8 cellular contexts compared by ENCODE assay signal in the genomic region with DNA sequence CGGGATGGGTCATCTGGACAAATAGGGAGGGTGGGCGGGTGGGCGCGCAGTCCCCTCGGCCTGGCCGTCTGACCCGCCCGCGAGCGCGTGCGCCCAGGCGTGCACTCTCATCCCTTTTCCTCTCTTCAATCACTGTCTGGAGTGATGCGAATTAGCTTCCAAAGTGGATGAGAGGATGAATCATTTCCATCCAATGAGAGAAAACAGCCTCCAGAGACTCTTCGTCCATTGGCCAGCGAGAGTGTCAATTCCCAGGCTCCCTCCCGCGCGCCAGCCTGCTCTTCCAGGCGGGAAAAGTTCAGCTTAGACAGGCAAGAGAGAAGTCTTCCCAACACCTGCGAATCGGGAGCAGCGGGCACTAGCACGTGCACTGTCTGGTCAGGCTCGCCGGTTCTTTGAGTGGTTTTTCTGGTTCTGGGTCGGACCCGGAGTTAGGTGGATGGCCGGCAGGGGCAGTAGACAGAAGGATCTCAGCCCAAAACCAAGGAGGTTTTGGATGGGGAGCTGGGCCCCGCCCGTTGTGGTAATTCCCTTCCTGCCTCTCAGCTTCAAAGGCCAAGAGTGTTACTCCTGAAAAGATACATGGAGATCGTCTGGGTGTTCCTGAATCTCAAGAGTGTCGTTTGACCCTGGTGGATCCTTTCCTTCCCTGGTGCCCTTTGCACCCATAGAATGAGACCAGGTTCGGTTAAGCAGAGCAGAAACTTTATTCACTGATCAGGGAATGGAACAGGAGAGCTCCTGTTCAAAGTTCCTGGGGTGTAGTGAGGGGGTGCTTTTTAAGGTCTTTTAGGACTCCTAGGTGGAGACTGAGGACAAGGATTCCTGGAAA. TPM values are rescaled to one million over a fixed set of nuclear protein-coding genes. Genes with fewer than 3 reads are reported as not detected.
DNase-seq lines count a peak whose midpoint lies in the region; ATAC-seq and TF ChIP-seq lines count a peak whose summit lies in the region.

No MANE protein-coding gene starts in this region.

- peaks cover 80% of the 10 kb centered on the region for H3K27me3 Mint-ChIP-seq in H9 (ENCODE audit: low read depth)
- H3K27me3 Mint-ChIP-seq in CD4-positive, alpha-beta T cell = peaks cover 82% of the 10 kb centered on the region
- H3K27me3 Mint-ChIP-seq in activated CD8-positive, alpha-beta memory T cell treated with anti-CD3 and anti-CD28 coated beads, Interleukin-2, amount 10 ng/mL, durations not matched to agents 7 days and 5 days = peaks cover 72% of the 10 kb centered on the region

- TF ChIP-seq CTCF in H9 (conservative IDR thresholded peaks at IDR 0.05) (peak; percentile 60), SK-N-SH (IDR thresholded peaks at IDR 0.05) (peak; percentile 68)
- no peak for TF ChIP-seq CTCF in CD4-positive, alpha-beta T cell (IDR thresholded peaks at IDR 0.05)

- H4K91ac ChIP-seq in H9 (ENCODE audit: insufficient read length, low read depth, low read length) (no peak overlapping the region), trophoblast cell (ENCODE audit: low read depth, low read length) (no peak overlapping the region)

- H3K9me3 Mint-ChIP-seq in H9 = peaks cover 5 to 8% of the 10 kb centered on the region in 2 experiments; a peak in 4 of 5 replicates
- no peaks in the 10 kb centered on the region for H3K9me3 Mint-ChIP-seq in CD4-positive, alpha-beta T cell
- no peaks in the 10 kb centered on the region for H3K9me3 Mint-ChIP-seq in activated CD8-positive, alpha-beta memory T cell treated with anti-CD3 and anti-CD28 coated beads, Interleukin-2, amount 10 ng/mL, durations not matched to agents 7 days and 5 days (ENCODE audit: low read depth)

- H3K27ac ChIP-seq in H9 (ENCODE audit: insufficient read length, low read depth, low read length) = no peak overlapping the region
- peak overlapping the region in 1 of 2 experiments; percentile 79; a peak in 2 of 4 replicates for H3K27ac ChIP-seq in SK-N-SH (ENCODE audit: low read depth in 2 of 2, low read length in 1 of 2)
- H3K27ac ChIP-seq in trophoblast cell (ENCODE audit: low read depth, low read length) = no peak overlapping the region
- no peak overlapping the region for H3K27ac ChIP-seq in CD4-positive, alpha-beta T cell (ENCODE audit: low read depth, low read length)

- DNase-seq in H9 = peak; percentile 94
- DNase-seq in SK-N-SH = peak; percentile 89
- DNase-seq in head of caudate nucleus = peak; percentile 58 to 91 (median 79)
- DNase-seq in trophoblast cell = peak in 1 of 2 donors; percentile 11
- no peak for DNase-seq in CD4-positive, alpha-beta T cell
- DNase-seq in activated CD8-positive, alpha-beta memory T cell treated with anti-CD3 and anti-CD28 coated beads, Interleukin-2, amount 10 ng/mL, durations not matched to agents 7 days and 5 days = no peak
- no peak for DNase-seq in LoVo (ENCODE audit: low spot score)
- DNase-seq in CD1c-positive myeloid dendritic cell (ENCODE audit: extremely low spot score) = no peak

- H3F3A ChIP-seq in SK-N-SH (replicated peaks; ENCODE audit: insufficient read depth) = peaks cover 7% of the 10 kb centered on the region

- peak overlapping the region; percentile 73 to 93 for H3K4me3 ChIP-seq in SK-N-SH (ENCODE audit: low read depth in 2 of 2, low read length in 1 of 2)
- no peak overlapping the region for H3K4me3 ChIP-seq in trophoblast cell (ENCODE audit: low read depth, low read length)

- no peaks in the 10 kb centered on the region for H3K9me3 ChIP-seq in H9 (ENCODE audit: control insufficient read depth, low read depth, low read length)
- no peaks in the 10 kb centered on the region for H3K9me3 ChIP-seq in SK-N-SH
- H3K9me3 ChIP-seq in trophoblast cell (ENCODE audit: insufficient read depth, low read depth, low read length) = no peaks in the 10 kb centered on the region
- H3K9me3 ChIP-seq in CD4-positive, alpha-beta T cell (ENCODE audit: control insufficient read depth, low read length) = no peaks in the 10 kb centered on the region

- H3K4ac ChIP-seq in H9 (ENCODE audit: low read depth, low read length) (no peak overlapping the region), trophoblast cell (ENCODE audit: low read depth, low read length) (no peak overlapping the region)

- H2AK5ac ChIP-seq in H9 (ENCODE audit: insufficient read length, low read length) (no peak overlapping the region), trophoblast cell (ENCODE audit: low read length) (no peak overlapping the region)

- peaks cover 0 to 2% (median 0%) of the 10 kb centered on the region in 3 experiments; a peak in 1 of 7 replicates for H3K36me3 Mint-ChIP-seq in H9 (ENCODE audit: insufficient read depth in 1 of 3, low read depth in 3 of 3)
- H3K36me3 Mint-ChIP-seq in CD4-positive, alpha-beta T cell (ENCODE audit: low read depth) = no peaks in the 10 kb centered on the region
- H3K36me3 Mint-ChIP-seq in activated CD8-positive, alpha-beta memory T cell treated with anti-CD3 and anti-CD28 coated beads, Interleukin-2, amount 10 ng/mL, durations not matched to agents 7 days and 5 days = no peaks in the 10 kb centered on the region

- no peaks in the 10 kb centered on the region for H4K20me1 ChIP-seq in H9 (ENCODE audit: control insufficient read depth, insufficient read depth, insufficient read length)
- no peaks in the 10 kb centered on the region for H4K20me1 ChIP-seq in SK-N-SH (ENCODE audit: insufficient read depth)

- peak overlapping the region; percentile 76 to 79 for H3K4me3 Mint-ChIP-seq in H9
- no peak overlapping the region for H3K4me3 Mint-ChIP-seq in CD4-positive, alpha-beta T cell
- no peak overlapping the region for H3K4me3 Mint-ChIP-seq in activated CD8-positive, alpha-beta memory T cell treated with anti-CD3 and anti-CD28 coated beads, Interleukin-2, amount 10 ng/mL, durations not matched to agents 7 days and 5 days

- no peaks in the 10 kb centered on the region for H3K79me2 ChIP-seq in H9 (ENCODE audit: insufficient read depth, low read length)
- peaks cover 11% of the 10 kb centered on the region; the same call in 1 of the 2 replicates for H3K79me2 ChIP-seq in SK-N-SH (ENCODE audit: insufficient read depth)
- no peaks in the 10 kb centered on the region for H3K79me2 ChIP-seq in trophoblast cell (ENCODE audit: control insufficient read depth, insufficient read depth, low read length, poor library complexity)

- no peak overlapping the region for H3K23ac ChIP-seq in H9 (ENCODE audit: insufficient read length, low read depth, low read length)
- no peak overlapping the region for H3K23ac ChIP-seq in trophoblast cell (ENCODE audit: low read length)

- H3K4me1 ChIP-seq in H9 (ENCODE audit: insufficient read depth, low read length) (no peaks in the 10 kb centered on the region), SK-N-SH (ENCODE audit: control insufficient read depth in 1 of 2, insufficient read depth in 2 of 2, low read depth in 1 of 2, low read length in 1 of 2) (peaks cover 0 to 7% of the 10 kb centered on the region in 2 experiments; a peak in 2 of 4 replicates), trophoblast cell (ENCODE audit: control insufficient read depth in 1 of 2, insufficient read depth in 2 of 2, low read length in 2 of 2) (peaks cover 5 to 6% of the 10 kb centered on the region in 2 experiments)

- H3K23me2 ChIP-seq in H9 (ENCODE audit: insufficient read length, low read depth, low read length, poor library complexity, severe bottlenecking) = peaks cover 7% of the 10 kb centered on the region

- H3K14ac ChIP-seq in H9 (ENCODE audit: insufficient read depth, low read length) (no peak overlapping the region), trophoblast cell (ENCODE audit: low read length) (no peak overlapping the region)

- H3K79me1 ChIP-seq in H9 (ENCODE audit: insufficient read depth, low read depth, low read length, poor library complexity, severe bottlenecking) (no peaks in the 10 kb centered on the region), trophoblast cell (ENCODE audit: low read length) (no peaks in the 10 kb centered on the region)

- H3K4me2 ChIP-seq in H9 (ENCODE audit: insufficient read depth, insufficient read length, low read length) = peak overlapping the region; percentile 37
- peak overlapping the region; percentile 85 for H3K4me2 ChIP-seq in SK-N-SH
- H3K4me2 ChIP-seq in trophoblast cell (ENCODE audit: low read length) = peak overlapping the region; percentile 69

- no peak for TF ChIP-seq EP300 in SK-N-SH (IDR thresholded peaks at IDR 0.05; ENCODE audit: borderline replicate concordance in 1 of 2, low read depth in 1 of 2, low read length in 1 of 2)

- no peak for TF ChIP-seq RAD21 in SK-N-SH (IDR thresholded peaks at IDR 0.05; ENCODE audit: low read length)

- no peak overlapping the region for H2BK120ac ChIP-seq in H9 (ENCODE audit: low read depth, low read length, poor library complexity, severe bottlenecking)
- no peak overlapping the region for H2BK120ac ChIP-seq in trophoblast cell (ENCODE audit: insufficient read depth, low read length, poor library complexity)

- H2BK5ac ChIP-seq in H9 (ENCODE audit: insufficient read length, low read length) (no peak overlapping the region), trophoblast cell (ENCODE audit: low read depth, low read length, poor library complexity) (no peak overlapping the region)

- no CpG with 5 or more reads among the region's 34 CpGs for whole genome bisulfite sequencing in H9 (ENCODE audit: extremely low coverage, insufficient read length, low lambda C conversion rate)
- WGBS in SK-N-SH (ENCODE audit: low lambda C conversion rate) = 8% methylated on average over 24 of the region's 34 CpGs
- WGBS in trophoblast cell (ENCODE audit: extremely low coverage, insufficient coverage, insufficient read length) = no CpG with 5 or more reads among the region's 34 CpGs

- H2AFZ ChIP-seq in H9 (ENCODE audit: low read length) (no peak overlapping the region), SK-N-SH (ENCODE audit: low read depth) (peak overlapping the region; percentile 84; the same call in 1 of the 2 replicates), trophoblast cell (ENCODE audit: insufficient read depth, low read length, poor library complexity) (no peak overlapping the region)

- no peak for ATAC-seq in CD4-positive, alpha-beta T cell (ENCODE audit: poor library complexity)
- no peak for ATAC-seq in activated CD8-positive, alpha-beta memory T cell treated with anti-CD3 and anti-CD28 coated beads, Interleukin-2, amount 10 ng/mL, durations not matched to agents 7 days and 5 days

- peaks cover 23 to 24% of the 10 kb centered on the region in 2 experiments for H3K4me1 Mint-ChIP-seq in H9
- no peaks in the 10 kb centered on the region for H3K4me1 Mint-ChIP-seq in CD4-positive, alpha-beta T cell (ENCODE audit: low read depth)
- no peaks in the 10 kb centered on the region for H3K4me1 Mint-ChIP-seq in activated CD8-positive, alpha-beta memory T cell treated with anti-CD3 and anti-CD28 coated beads, Interleukin-2, amount 10 ng/mL, durations not matched to agents 7 days and 5 days

- no peaks in the 10 kb centered on the region for H3K36me3 ChIP-seq in SK-N-SH (replicated peaks in 1 of 2; ENCODE audit: control insufficient read depth in 1 of 2, insufficient read depth in 2 of 2, low read length in 1 of 2)
- H3K36me3 ChIP-seq in trophoblast cell (ENCODE audit: control insufficient read depth in 1 of 2, insufficient read depth in 2 of 2, low read length in 2 of 2) = no peaks in the 10 kb centered on the region

- no peaks in the 10 kb centered on the region for H3K9me2 ChIP-seq in SK-N-SH

- no peak overlapping the region for H3T11ph ChIP-seq in H9 (ENCODE audit: low read length)

- H3K27me3 ChIP-seq in H9 (ENCODE audit: insufficient read depth, low read length) (peaks cover 5% of the 10 kb centered on the region; the same call in 1 of the 2 replicates), SK-N-SH (ENCODE audit: insufficient read depth) (no peaks in the 10 kb centered on the region), trophoblast cell (ENCODE audit: insufficient read depth, low read length) (peaks cover 7% of the 10 kb centered on the region)
- peaks cover 44% of the 10 kb centered on the region for H3K27me3 ChIP-seq in CD4-positive, alpha-beta T cell (ENCODE audit: control insufficient read depth, insufficient read depth, low read length)

- H3K18ac ChIP-seq in H9 (ENCODE audit: insufficient read length, low read depth, low read length) (no peak overlapping the region), trophoblast cell (ENCODE audit: low read length) (no peak overlapping the region)

- no peak overlapping the region for H4K5ac ChIP-seq in H9 (ENCODE audit: insufficient read length, low read depth, low read length)

- POLR2A ChIA-PET in SK-N-SH (lab: Yijun Ruan, JAX) = interaction anchor here (0.7 kb wide), 1 partner anchor 22 kb away, joined by 3 read pairs; no protein-coding TSS in a partner anchor
- POLR2A ChIA-PET in CD4-positive, alpha-beta T cell (lab: Charles Lee) = no interaction called here

- H2BK12ac ChIP-seq in H9 (ENCODE audit: insufficient read length, low read depth, low read length) (no peak overlapping the region), trophoblast cell (ENCODE audit: low read length) (no peak overlapping the region)

- no peak overlapping the region for H4K12ac ChIP-seq in trophoblast cell (ENCODE audit: low read depth, low read length)

- no peak overlapping the region for H3K56ac ChIP-seq in H9 (ENCODE audit: insufficient read length, low read depth, low read length)

- CTCF ChIA-PET in SK-N-SH (lab: Yijun Ruan, JAX) = interaction anchor here (0.7 to 3.5 kb wide), 18 partner anchors 9 to 906 kb away, joined by 3 to 12 read pairs (median 4); no protein-coding TSS in a partner anchor
- CTCF ChIA-PET in CD4-positive, alpha-beta T cell (lab: Charles Lee) = no interaction called here
- CTCF ChIA-PET in activated CD8-positive, alpha-beta memory T cell treated with anti-CD3 and anti-CD28 coated beads, Interleukin-2, amount 10 ng/mL, durations not matched to agents 7 days and 5 days (lab: Charles Lee) = no interaction called here

- H4K8ac ChIP-seq in H9 (replicated peaks; ENCODE audit: insufficient read length, low read depth, low read length) = no peak overlapping the region
- H4K8ac ChIP-seq in trophoblast cell (ENCODE audit: low read depth, low read length) = no peak overlapping the region

- H3K9ac ChIP-seq in H9 (ENCODE audit: extremely low read depth, insufficient read length, low read length) (peak overlapping the region; percentile 36), SK-N-SH (no peak overlapping the region), trophoblast cell (ENCODE audit: low read length) (no peak overlapping the region)

- H2BK15ac ChIP-seq in H9 (ENCODE audit: low read depth, low read length) = no peak overlapping the region

- no peak overlapping the region for H3K27ac Mint-ChIP-seq in H9
- no peak overlapping the region for H3K27ac Mint-ChIP-seq in CD4-positive, alpha-beta T cell
- no peak overlapping the region for H3K27ac Mint-ChIP-seq in activated CD8-positive, alpha-beta memory T cell treated with anti-CD3 and anti-CD28 coated beads, Interleukin-2, amount 10 ng/mL, durations not matched to agents 7 days and 5 days

- intact Hi-C loops in head of caudate nucleus (cut with DNase I) = no loop called here
- intact Hi-C loops in CD4-positive, alpha-beta T cell (cut with DNase I, micrococcal nuclease) = no loop called here

- no peak overlapping the region for H2BK20ac ChIP-seq in H9 (ENCODE audit: low read depth, low read length, poor library complexity, severe bottlenecking)

RNA-seq across cellular contexts. Expression of a gene that starts 33.4 kb away (rescaled TPM):
- 2.1 and 2.8 TPM in 2 replicates for total RNA-seq in H9 (2021)
- 0.21 and 0.29 TPM in 2 replicates for polyA plus RNA-seq in SK-N-SH (2012; rRNA removed)
- 0.01 and 0.09 TPM in 2 replicates for polyA plus RNA-seq in SK-N-SH (2012; cell fraction: cytosol; rRNA removed)
- polyA plus RNA-seq in SK-N-SH (2012; cell fraction: nucleus; rRNA removed) = 0.07 and 0.42 TPM in 2 replicates
- 0.18 and 0.21 TPM in 2 replicates for polyA plus RNA-seq in trophoblast cell (2013)
- not detected for total RNA-seq in CD4-positive, alpha-beta T cell
- total RNA-seq in activated CD8-positive, alpha-beta memory T cell treated with anti-CD3 and anti-CD28 coated beads, Interleukin-2, amount 10 ng/mL, durations not matched to agents 7 days and 5 days = not detected

Comparison
In these comparisons a context has a peak if more than half of its experiments do, and no peak if none do; other contexts are left out.
1. DNase-seq: peak in H9 (single experiment), SK-N-SH (single experiment) and head of caudate nucleus (42 of 42); none in CD4-positive, alpha-beta T cell (0 of 10), activated CD8-positive, alpha-beta memory T cell treated with anti-CD3 and anti-CD28 coated beads, Interleukin-2, amount 10 ng/mL, durations not matched to agents 7 days and 5 days (single experiment), LoVo (single experiment) and CD1c-positive myeloid dendritic cell (single experiment).
2. H3K4me3 Mint-ChIP-seq: peak in H9 (2 of 2); none in CD4-positive, alpha-beta T cell (single experiment) and activated CD8-positive, alpha-beta memory T cell treated with anti-CD3 and anti-CD28 coated beads, Interleukin-2, amount 10 ng/mL, durations not matched to agents 7 days and 5 days (single experiment).
3. Peak in every context shown above with its lines, with median percentiles within 50 percentile points of each other: H3K4me2 ChIP-seq.